In genomic region chr12:70756118-70756517, GRCh38 we compare ENCODE assay signal across 13 cellular contexts.
DNase-seq lines count a peak whose midpoint lies in the region; ATAC-seq and TF ChIP-seq lines count a peak whose summit lies in the region.
"Had no signal": no experiment of that assay in that cellular context is flagged by ENCODE, and none has a peak within 500 bp of the region (broad histone marks: within the 10 kb centered on the region; RNA-seq: fewer than 3 reads in every experiment).

No MANE protein-coding gene starts in this region.

- no peak overlapping the region for H2BK20ac ChIP-seq in IMR-90 (ENCODE audit: low read depth, low read length)

- H2BK15ac ChIP-seq in IMR-90 (ENCODE audit: low read depth, low read length) = no peak overlapping the region

- H3K27me3 Mint-ChIP-seq in nephron (ENCODE audit: low read depth) (no peaks in the 10 kb centered on the region), T-cell (peaks cover 11 to 17% of the 10 kb centered on the region in 2 donors)
- H3K27me3 Mint-ChIP-seq: CD4-positive, CD25-positive, alpha-beta regulatory T cell had no signal

- TF ChIP-seq RAD21 in IMR-90 (IDR thresholded peaks at IDR 0.05; ENCODE audit: low read length) = no peak

- H3K9me3 ChIP-seq in IMR-90 (ENCODE audit: control insufficient read depth, insufficient read depth, low read length) (no peaks in the 10 kb centered on the region), upper lobe of left lung (no peaks in the 10 kb centered on the region)
- H3K9me3 ChIP-seq: neutrophil had no signal

- TF ChIP-seq POLR2A in IMR-90 (IDR thresholded peaks at IDR 0.05; ENCODE audit: low read depth, low read length) = no peak
- TF ChIP-seq POLR2A in upper lobe of left lung (IDR thresholded peaks at IDR 0.05) = no peak

- no peak for TF ChIP-seq EP300 in upper lobe of left lung (IDR thresholded peaks at IDR 0.05)

- H3K36me3 ChIP-seq in BJ (ENCODE audit: control insufficient read depth, insufficient read depth, low read length) = no peaks in the 10 kb centered on the region
- H3K36me3 ChIP-seq in IMR-90 (ENCODE audit: control insufficient read depth, insufficient read depth, low read length) = no peaks in the 10 kb centered on the region
- H3K36me3 ChIP-seq in upper lobe of left lung = no peaks in the 10 kb centered on the region
- H3K36me3 ChIP-seq: neutrophil had no signal

- H3K27ac Mint-ChIP-seq in nephron (peak overlapping the region in 2 of 3 experiments; percentile 39 to 82), T-cell (no peak overlapping the region)
- H3K27ac Mint-ChIP-seq: CD4-positive, CD25-positive, alpha-beta regulatory T cell had no signal

- no peak overlapping the region for H3K18ac ChIP-seq in IMR-90 (ENCODE audit: low read depth, low read length)

- H4K8ac ChIP-seq in IMR-90 (ENCODE audit: low read depth in 2 of 2, low read length in 2 of 2) = no peak overlapping the region

- no peak overlapping the region for H2AFZ ChIP-seq in IMR-90 (replicated peaks; ENCODE audit: low read length, poor library complexity)

- H3K9me1 ChIP-seq in IMR-90 (ENCODE audit: insufficient read depth, low read length) = no peaks in the 10 kb centered on the region

- no peaks in the 10 kb centered on the region for H3K79me1 ChIP-seq in IMR-90 (ENCODE audit: low read depth in 1 of 2, low read length in 2 of 2)

- dilution Hi-C loops in IMR-90 (cut with HindIII; ENCODE audit: low sequenced_read_pairs, unreplicated experiment) = no loop called here

- no peaks in the 10 kb centered on the region for H3K36me3 Mint-ChIP-seq in nephron (ENCODE audit: low read depth)
- no peaks in the 10 kb centered on the region for H3K36me3 Mint-ChIP-seq in T-cell
- H3K36me3 Mint-ChIP-seq: CD4-positive, CD25-positive, alpha-beta regulatory T cell had no signal

- H3K4ac ChIP-seq in IMR-90 (ENCODE audit: low read depth, low read length) = no peak overlapping the region

- CTCF ChIA-PET in BJ (lab: Yijun Ruan, JAX) = interaction anchor here (0.8 kb wide), 1 partner anchor 19 kb away, joined by 5 read pairs; no protein-coding TSS in a partner anchor
- CTCF ChIA-PET in IMR-90 (lab: Yijun Ruan, JAX) = interaction anchor here (0.8 kb wide), 1 partner anchor 11 kb away, joined by 4 read pairs; no protein-coding TSS in a partner anchor
- CTCF ChIA-PET in T-cell (lab: Charles Lee) = interaction anchor here in 1 of 2 donors (0.7 kb wide), 1 partner anchor 23 kb away, joined by 6 read pairs; no protein-coding TSS in a partner anchor

- no TSS peak for BruUV-seq in IMR-90 (replicated peaks; lab: Mats Ljungman, UMichigan)

- H3K9me3 Mint-ChIP-seq in nephron (no peaks in the 10 kb centered on the region), T-cell (no peaks in the 10 kb centered on the region)

- intact Hi-C loops in IMR-90 (cut with micrococcal nuclease) = no loop called here

- H3K27me3 ChIP-seq in BJ (ENCODE audit: control insufficient read depth, insufficient read depth, low read length) (no peaks in the 10 kb centered on the region), IMR-90 (ENCODE audit: control insufficient read depth, insufficient read depth, low read length) (no peaks in the 10 kb centered on the region; the same call in 1 of the 2 replicates), upper lobe of left lung (no peaks in the 10 kb centered on the region)
- H3K27me3 ChIP-seq: neutrophil had no signal

- in situ Hi-C loops in IMR-90 (cut with MboI; ENCODE audit: low sequenced_read_pairs) (no loop called here), T47D (cut with HindIII; ENCODE audit: low pct_unique_long_range_greater_than_20kb, low sequenced_read_pairs) (no loop called here)

- H3K4me3 ChIP-seq in BJ (ENCODE audit: low read depth, low read length) = no peak overlapping the region
- no peak overlapping the region for H3K4me3 ChIP-seq in IMR-90 (ENCODE audit: insufficient read depth, low read depth, low read length)
- H3K4me3 ChIP-seq in upper lobe of left lung = no peak overlapping the region

- H3K4me1 Mint-ChIP-seq in nephron = peaks cover 20% of the 10 kb centered on the region
- H3K4me1 Mint-ChIP-seq in T-cell = no peaks in the 10 kb centered on the region
- H3K4me1 Mint-ChIP-seq: CD4-positive, CD25-positive, alpha-beta regulatory T cell had no signal

- no peak overlapping the region for H3K4me3 Mint-ChIP-seq in nephron
- H3K4me3 Mint-ChIP-seq in T-cell = no peak overlapping the region
- H3K4me3 Mint-ChIP-seq: CD4-positive, CD25-positive, alpha-beta regulatory T cell had no signal

- no peaks in the 10 kb centered on the region for H4K20me1 ChIP-seq in IMR-90 (ENCODE audit: insufficient read depth, low read length)

- no peak overlapping the region for H2BK5ac ChIP-seq in IMR-90 (ENCODE audit: low read depth, low read length, poor library complexity, severe bottlenecking)

- H3K9ac ChIP-seq in IMR-90 (ENCODE audit: low read depth, low read length) = no peak overlapping the region

- H3K4me2 ChIP-seq in IMR-90 (ENCODE audit: low read depth, low read length) = no peak overlapping the region

- H3K27ac ChIP-seq in IMR-90 (ENCODE audit: insufficient read depth, low read length) (no peak overlapping the region), upper lobe of left lung (no peak overlapping the region)
- H3K27ac ChIP-seq: neutrophil had no signal

- ATAC-seq in IMR-90 (ENCODE audit: low read depth) = peak; percentile 42; the same call in 1 of the 2 replicates
- no peak for ATAC-seq in T-cell (replicated peaks in 1 of 4)
- no peak for ATAC-seq in GM18498 (IDR thresholded peaks at IDR 0.05; ENCODE audit: unreplicated experiment)
- ATAC-seq in HG02885 (IDR thresholded peaks at IDR 0.05; ENCODE audit: poor library complexity, unreplicated experiment) = no peak
- no peak for ATAC-seq in upper lobe of left lung (ENCODE audit: low FRiP score in 2 of 2)

- no CpG with 5 or more reads among the region's 2 CpGs for WGBS in IMR-90 (ENCODE audit: extremely low coverage in 2 of 2, insufficient read length in 1 of 2), 2 experiments
- 27 to 42% methylated on average over 2 of the region's 2 CpGs for WGBS in upper lobe of left lung, 2 donors

- TF ChIP-seq CTCF in BJ (IDR thresholded peaks at IDR 0.05; ENCODE audit: insufficient read depth, low read depth, low read length) (no peak), IMR-90 (conservative IDR thresholded peaks at IDR 0.05; ENCODE audit: low read depth, low read length) (no peak), nephron (IDR thresholded peaks at IDR 0.05; ENCODE audit: unreplicated experiment in 3 of 3) (no peak), upper lobe of left lung (IDR thresholded peaks at IDR 0.05) (no peak)

- DNase-seq in BJ (ENCODE audit: low read depth) = peak; percentile 14
- DNase-seq in IMR-90 = peak; percentile 20
- DNase-seq in T47D (ENCODE audit: low read depth in 1 of 2, low spot score in 1 of 2) = peak; percentile 7 to 40
- no peak for DNase-seq in T-cell
- no peak for DNase-seq in upper lobe of left lung
- DNase-seq: activated T-cell treated with anti-CD3 and anti-CD28 coated beads for 4 hours; NCI-H1048; stimulated activated CD4-positive, alpha-beta T cell treated with anti-CD3 and anti-CD28 coated beads, Interleukin-2, amount 100 ng/mL, for 24 hours had no signal

- H2BK120ac ChIP-seq in IMR-90 (ENCODE audit: low read depth, low read length) = no peak overlapping the region

- POLR2A ChIA-PET in BJ (lab: Charles Lee) = interaction anchor here (0.6 kb wide), 1 partner anchor 124 kb away, joined by 3 read pairs; no protein-coding TSS in a partner anchor
- POLR2A ChIA-PET in IMR-90 (lab: Charles Lee; ENCODE audit: unreplicated experiment) = no interaction called here
- POLR2A ChIA-PET in T-cell (lab: Charles Lee) = interaction anchor here in 1 of 2 donors (0.7 kb wide), 1 partner anchor 1742 kb away, joined by 3 read pairs; no protein-coding TSS in a partner anchor

- no peak overlapping the region for H3K14ac ChIP-seq in IMR-90 (replicated peaks; ENCODE audit: low read depth, low read length)

- no peak overlapping the region for H4K91ac ChIP-seq in IMR-90 (ENCODE audit: insufficient read depth, low read depth, low read length)

- H3K56ac ChIP-seq in IMR-90 (ENCODE audit: extremely low read depth, insufficient read depth, low read length) = no peak overlapping the region

- H3K4me1 ChIP-seq in IMR-90 (ENCODE audit: control insufficient read depth, insufficient read depth, low read length) (no peaks in the 10 kb centered on the region), upper lobe of left lung (no peaks in the 10 kb centered on the region)

- no peak overlapping the region for H4K5ac ChIP-seq in IMR-90 (ENCODE audit: low read depth, low read length)

- no peak overlapping the region for H2AK5ac ChIP-seq in IMR-90 (ENCODE audit: low read depth, low read length)

- no peak overlapping the region for H3K23ac ChIP-seq in IMR-90 (ENCODE audit: low read depth, low read length)

- no peak overlapping the region for H2AK9ac ChIP-seq in IMR-90 (replicated peaks; ENCODE audit: low read depth, low read length, poor library complexity)

TF ChIP-seq in IMR-90, 13 proteins besides CTCF, POLR2A, EP300 and RAD21:
- TF ChIP-seq NFE2L2 (IDR thresholded peaks at IDR 0.05; ENCODE audit: low read depth, low read length) (no peak), RCOR1 (IDR thresholded peaks at IDR 0.05; ENCODE audit: insufficient replicate concordance, low read length) (no peak), MAZ (IDR thresholded peaks at IDR 0.05; ENCODE audit: borderline replicate concordance, low read depth, low read length) (no peak), ELK1 (IDR thresholded peaks at IDR 0.05; ENCODE audit: borderline replicate concordance, low read depth, low read length) (no peak), SMC3 (IDR thresholded peaks at IDR 0.05; ENCODE audit: low read depth, low read length) (no peak), FOS (IDR thresholded peaks at IDR 0.05; ENCODE audit: low read depth, low read length) (no peak), MXI1 (IDR thresholded peaks at IDR 0.05; ENCODE audit: borderline replicate concordance, low read depth, low read length) (no peak), CHD1 (IDR thresholded peaks at IDR 0.05; ENCODE audit: low read depth, low read length) (no peak), RFX5 (IDR thresholded peaks at IDR 0.05; ENCODE audit: low read depth, low read length) (no peak), BHLHE40 (IDR thresholded peaks at IDR 0.05; ENCODE audit: low read depth, low read length) (no peak), MAFK (IDR thresholded peaks at IDR 0.05; ENCODE audit: low read depth, low read length) (no peak)

Comparison
In these comparisons a context has a peak if more than half of its experiments do, and no peak if none do; other contexts are left out.
1. DNase-seq: peak in BJ (single experiment), IMR-90 (single experiment) and T47D (2 of 2); none in T-cell (0 of 34) and upper lobe of left lung (0 of 2).
2. H3K27ac Mint-ChIP-seq: peak in nephron (2 of 3); none in T-cell (0 of 2).